Comparison of ENCODE assay signal across 1 cellular context in the genomic region with DNA sequence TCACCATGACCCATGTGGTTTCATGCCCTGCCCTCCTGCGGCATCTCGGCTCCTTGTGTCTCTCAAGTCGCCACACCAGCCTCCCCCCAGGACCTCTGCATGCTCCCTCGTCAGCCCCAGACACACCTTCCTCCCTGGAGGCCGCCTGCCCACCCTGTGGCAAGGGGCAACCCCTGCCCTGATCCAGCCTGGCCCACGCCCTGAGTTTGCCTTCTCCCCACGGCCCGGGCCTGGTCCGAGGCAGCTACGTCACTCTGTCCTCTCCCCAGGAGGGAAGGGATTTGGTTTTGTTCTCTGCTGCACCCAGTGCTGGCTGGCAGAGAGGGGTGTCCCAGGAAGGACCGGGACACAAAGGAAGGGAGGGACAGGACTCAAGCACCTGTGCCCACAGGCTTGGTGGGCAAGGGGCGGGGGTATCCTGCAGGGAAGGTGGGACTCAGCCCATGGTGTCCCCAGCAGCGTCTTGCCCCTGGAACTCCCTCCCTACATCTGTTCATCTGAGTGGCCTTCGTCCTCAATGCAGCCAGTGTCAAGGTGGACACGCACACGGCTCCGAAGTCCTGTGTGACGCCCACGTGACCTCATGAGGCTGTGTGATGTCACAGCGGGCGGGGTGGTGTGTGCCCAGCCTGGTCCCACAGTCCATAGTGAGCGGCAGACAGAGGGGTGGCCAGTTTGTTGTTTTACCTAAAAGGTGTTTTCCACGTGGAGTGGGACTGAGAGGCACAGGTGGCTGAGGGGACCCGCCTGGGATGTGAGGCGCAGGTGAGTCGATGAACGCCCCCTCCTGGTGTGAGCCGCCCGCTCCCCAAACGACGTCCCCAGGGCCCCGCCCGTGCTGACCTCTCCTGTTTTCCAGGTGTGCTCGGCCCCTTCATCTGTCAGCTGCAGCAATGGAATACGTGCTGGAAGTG.
TF ChIP-seq lines count a peak whose summit lies in the region.

A gene (plus strand): TSS at position 645 of the 914 bp plus-strand sequence. CDS start 249 bp downstream, at position 894.

TF ChIP-seq in GM12878, 131 proteins besides CTCF, POLR2A, EP300 and RAD21:
- TF ChIP-seq BHLHE40 (IDR thresholded peaks at IDR 0.05; ENCODE audit: borderline replicate concordance in 1 of 2, low read depth in 2 of 2, low read length in 1 of 2) (no peak), JUND (IDR thresholded peaks at IDR 0.05; ENCODE audit: low read depth, low read length) (no peak), POU2F2 (IDR thresholded peaks at IDR 0.05; ENCODE audit: borderline replicate concordance, low read depth, low read length) (no peak)
- TF ChIP-seq, protein P1, sequence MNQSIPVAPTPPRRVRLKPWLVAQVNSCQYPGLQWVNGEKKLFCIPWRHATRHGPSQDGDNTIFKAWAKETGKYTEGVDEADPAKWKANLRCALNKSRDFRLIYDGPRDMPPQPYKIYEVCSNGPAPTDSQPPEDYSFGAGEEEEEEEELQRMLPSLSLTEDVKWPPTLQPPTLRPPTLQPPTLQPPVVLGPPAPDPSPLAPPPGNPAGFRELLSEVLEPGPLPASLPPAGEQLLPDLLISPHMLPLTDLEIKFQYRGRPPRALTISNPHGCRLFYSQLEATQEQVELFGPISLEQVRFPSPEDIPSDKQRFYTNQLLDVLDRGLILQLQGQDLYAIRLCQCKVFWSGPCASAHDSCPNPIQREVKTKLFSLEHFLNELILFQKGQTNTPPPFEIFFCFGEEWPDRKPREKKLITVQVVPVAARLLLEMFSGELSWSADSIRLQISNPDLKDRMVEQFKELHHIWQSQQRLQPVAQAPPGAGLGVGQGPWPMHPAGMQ (IDR thresholded peaks at IDR 0.05; ENCODE audit: borderline replicate concordance), result no peak
- TF ChIP-seq, protein P2, sequence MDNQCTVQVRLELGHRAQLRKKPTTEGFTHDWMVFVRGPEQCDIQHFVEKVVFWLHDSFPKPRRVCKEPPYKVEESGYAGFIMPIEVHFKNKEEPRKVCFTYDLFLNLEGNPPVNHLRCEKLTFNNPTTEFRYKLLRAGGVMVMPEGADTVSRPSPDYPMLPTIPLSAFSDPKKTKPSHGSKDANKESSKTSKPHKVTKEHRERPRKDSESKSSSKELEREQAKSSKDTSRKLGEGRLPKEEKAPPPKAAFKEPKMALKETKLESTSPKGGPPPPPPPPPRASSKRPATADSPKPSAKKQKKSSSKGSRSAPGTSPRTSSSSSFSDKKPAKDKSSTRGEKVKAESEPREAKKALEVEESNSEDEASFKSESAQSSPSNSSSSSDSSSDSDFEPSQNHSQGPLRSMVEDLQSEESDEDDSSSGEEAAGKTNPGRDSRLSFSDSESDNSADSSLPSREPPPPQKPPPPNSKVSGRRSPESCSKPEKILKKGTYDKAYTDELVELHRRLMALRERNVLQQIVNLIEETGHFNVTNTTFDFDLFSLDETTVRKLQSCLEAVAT (IDR thresholded peaks at IDR 0.05), result no peak
